10 cellular contexts compared by ENCODE assay signal in genomic region chr6:154593122-154593521, GRCh38.
A peak's percentile ranks its signal among the peaks of the same experiment; 100 is the strongest.
DNase-seq lines count a peak whose midpoint lies in the region; ATAC-seq and TF ChIP-seq lines count a peak whose summit lies in the region.
"Had no signal": no experiment of that assay in that cellular context is flagged by ENCODE, and none has a peak within 500 bp of the region (broad histone marks: within the 10 kb centered on the region; RNA-seq: fewer than 3 reads in every experiment).

No MANE protein-coding gene starts in this region.

- H3K27ac ChIP-seq in left ventricle myocardium inferior (replicated peaks) (peak overlapping the region; percentile 90), smooth muscle cell (ENCODE audit: low read depth) (no peak overlapping the region)

- no peak overlapping the region for H3K27ac Mint-ChIP-seq in activated naive CD8-positive, alpha-beta T cell treated with anti-CD3 and anti-CD28 coated beads, Interleukin-2, amount 50 U/mL, for 24 hours
- H3K27ac Mint-ChIP-seq: activated naive CD4-positive, alpha-beta T cell treated with anti-CD3 and anti-CD28 coated beads, Interleukin-2, amount 10 ng/mL, durations not matched to agents 7 days and 5 days had no signal

- no peaks in the 10 kb centered on the region for H3K36me3 ChIP-seq in left ventricle myocardium inferior
- no peaks in the 10 kb centered on the region for H3K36me3 ChIP-seq in smooth muscle cell (ENCODE audit: low read depth)

- H3K27me3 ChIP-seq in left ventricle myocardium inferior (ENCODE audit: low read depth) (no peaks in the 10 kb centered on the region), smooth muscle cell (ENCODE audit: low read depth) (no peaks in the 10 kb centered on the region)

- H3K9me3 ChIP-seq in left ventricle myocardium inferior (replicated peaks) (no peaks in the 10 kb centered on the region), smooth muscle cell (replicated peaks; ENCODE audit: low read depth) (no peaks in the 10 kb centered on the region)

- no peak for ATAC-seq in activated naive CD8-positive, alpha-beta T cell treated with anti-CD3 and anti-CD28 coated beads, Interleukin-2, amount 50 U/mL, for 24 hours

- H3K79me2 ChIP-seq in smooth muscle cell (ENCODE audit: low read depth): no peaks in the 10 kb centered on the region

- WGBS in smooth muscle cell (ENCODE audit: low lambda C conversion rate): 55% methylated on average over 7 of the region's 7 CpGs

- H3K4me3 ChIP-seq in left ventricle myocardium inferior (peak overlapping the region; percentile 44), smooth muscle cell (no peak overlapping the region)

- H3F3A ChIP-seq in smooth muscle cell (ENCODE audit: low read depth): no peaks in the 10 kb centered on the region

- H2AFZ ChIP-seq in smooth muscle cell (ENCODE audit: low read depth): peak overlapping the region; percentile 53

- DNase-seq in NCI-H1436 (lab: John Stamatoyannopoulos, UW) (peak; percentile 71), NCI-H82 treated with DMSO at 0.1 percent for 48 hours (lab: John Stamatoyannopoulos, UW; ENCODE audit: unreplicated experiment) (peak; percentile 52), left ventricle myocardium inferior (peak; percentile 44), smooth muscle cell (lab: John Stamatoyannopoulos, UW; ENCODE audit: unreplicated experiment) (no peak), DMS79 treated with DMSO at 0.1 percent for 48 hours (lab: John Stamatoyannopoulos, UW) (no peak), NCI-H128 (lab: John Stamatoyannopoulos, UW; ENCODE audit: unreplicated experiment) (no peak)
- DNase-seq in activated naive CD8-positive, alpha-beta T cell treated with anti-CD3 and anti-CD28 coated beads, Interleukin-2, amount 50 U/mL, for 24 hours: no peak
- DNase-seq: activated naive CD4-positive, alpha-beta T cell treated with anti-CD3 and anti-CD28 coated beads, Interleukin-2, amount 10 ng/mL, durations not matched to agents 7 days and 5 days; NCI-H1048; T-helper 9 cell had no signal

- no peak overlapping the region for H3K4me3 Mint-ChIP-seq in activated naive CD8-positive, alpha-beta T cell treated with anti-CD3 and anti-CD28 coated beads, Interleukin-2, amount 50 U/mL, for 24 hours
- H3K4me3 Mint-ChIP-seq: activated naive CD4-positive, alpha-beta T cell treated with anti-CD3 and anti-CD28 coated beads, Interleukin-2, amount 10 ng/mL, durations not matched to agents 7 days and 5 days had no signal

- no peaks in the 10 kb centered on the region for H3K27me3 Mint-ChIP-seq in activated naive CD8-positive, alpha-beta T cell treated with anti-CD3 and anti-CD28 coated beads, Interleukin-2, amount 50 U/mL, for 24 hours

- peaks cover 41% of the 10 kb centered on the region for H3K4me1 ChIP-seq in left ventricle myocardium inferior
- peaks cover 20% of the 10 kb centered on the region for H3K4me1 ChIP-seq in smooth muscle cell (ENCODE audit: low read depth)

- H4K20me1 ChIP-seq in smooth muscle cell (ENCODE audit: low read depth): no peaks in the 10 kb centered on the region

- H3K4me1 Mint-ChIP-seq in activated naive CD8-positive, alpha-beta T cell treated with anti-CD3 and anti-CD28 coated beads, Interleukin-2, amount 50 U/mL, for 24 hours: no peaks in the 10 kb centered on the region
- H3K4me1 Mint-ChIP-seq: activated naive CD4-positive, alpha-beta T cell treated with anti-CD3 and anti-CD28 coated beads, Interleukin-2, amount 10 ng/mL, durations not matched to agents 7 days and 5 days had no signal

- H3K4me2 ChIP-seq in smooth muscle cell: no peak overlapping the region

- TF ChIP-seq CTCF in left ventricle myocardium inferior (IDR thresholded peaks at IDR 0.05; ENCODE audit: borderline replicate concordance) (no peak), smooth muscle cell (IDR thresholded peaks at IDR 0.05; ENCODE audit: borderline replicate concordance, insufficient read depth, poor library complexity, severe bottlenecking) (no peak)

- H3K36me3 Mint-ChIP-seq in activated naive CD8-positive, alpha-beta T cell treated with anti-CD3 and anti-CD28 coated beads, Interleukin-2, amount 50 U/mL, for 24 hours (ENCODE audit: low read depth): no peaks in the 10 kb centered on the region
- H3K36me3 Mint-ChIP-seq: activated naive CD4-positive, alpha-beta T cell treated with anti-CD3 and anti-CD28 coated beads, Interleukin-2, amount 10 ng/mL, durations not matched to agents 7 days and 5 days had no signal

- intact Hi-C loops in left ventricle myocardium inferior (cut with micrococcal nuclease): no loop called here

- no peaks in the 10 kb centered on the region for H3K9me3 Mint-ChIP-seq in activated naive CD8-positive, alpha-beta T cell treated with anti-CD3 and anti-CD28 coated beads, Interleukin-2, amount 50 U/mL, for 24 hours
- H3K9me3 Mint-ChIP-seq: activated naive CD4-positive, alpha-beta T cell treated with anti-CD3 and anti-CD28 coated beads, Interleukin-2, amount 10 ng/mL, durations not matched to agents 7 days and 5 days had no signal

- no peak overlapping the region for H3K9ac ChIP-seq in smooth muscle cell (ENCODE audit: low read depth)

Comparison
In these comparisons a context has a peak if more than half of its experiments do, and no peak if none do; other contexts are left out.
1. DNase-seq: peak in NCI-H1436 (single experiment), NCI-H82 treated with DMSO at 0.1 percent for 48 hours (single experiment) and left ventricle myocardium inferior (single experiment); none in smooth muscle cell (single experiment), activated naive CD8-positive, alpha-beta T cell treated with anti-CD3 and anti-CD28 coated beads, Interleukin-2, amount 50 U/mL, for 24 hours (single experiment), DMS79 treated with DMSO at 0.1 percent for 48 hours (single experiment) and NCI-H128 (single experiment).